Comparison of ENCODE assay signal across 11 cellular contexts in the genomic region with DNA sequence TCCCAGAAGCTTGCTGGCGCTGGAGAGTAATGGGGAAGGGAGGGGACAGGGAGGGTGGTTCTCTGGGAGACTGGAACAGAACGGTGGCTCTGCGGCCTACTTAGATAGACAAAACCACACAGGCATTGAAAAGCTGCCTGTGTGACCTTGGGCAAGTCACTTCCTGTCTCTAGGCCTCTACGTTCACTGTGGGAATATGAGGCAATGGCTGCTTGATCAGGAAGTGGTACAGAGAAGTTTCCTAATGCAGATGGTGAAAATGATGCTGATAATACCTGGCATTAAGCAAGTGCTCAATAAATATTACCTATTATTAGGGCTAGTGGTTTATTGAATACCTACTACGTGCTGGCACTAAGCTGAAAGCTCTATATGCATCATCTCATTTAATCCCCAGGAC. TPM values are rescaled to one million over a fixed set of nuclear protein-coding genes. Genes with fewer than 3 reads are reported as not detected.
DNase-seq lines count a peak whose midpoint lies in the region; ATAC-seq and TF ChIP-seq lines count a peak whose summit lies in the region.
"Had no signal": no experiment of that assay in that cellular context is flagged by ENCODE, and none has a peak within 500 bp of the region (broad histone marks: within the 10 kb centered on the region; RNA-seq: fewer than 3 reads in every experiment).

No MANE protein-coding gene starts in this region.

- peak overlapping the region; percentile 55 for H3K27ac ChIP-seq in adipose tissue (ENCODE audit: low read depth, low read length)
- H3K27ac ChIP-seq: epithelial cell of prostate had no signal

- TF ChIP-seq POLR2A in erythroblast (IDR thresholded peaks at IDR 0.05; ENCODE audit: low read length) = no peak

- DNase-seq in activated naive CD4-positive, alpha-beta T cell treated with anti-CD3 and anti-CD28 coated beads for 36 hours = peak; percentile 19
- no peak for DNase-seq in activated naive CD4-positive, alpha-beta T cell (lab: John Stamatoyannopoulos, UW)
- DNase-seq in RKO (ENCODE audit: low spot score) (peak; percentile 28), erythroblast (lab: John Stamatoyannopoulos, UW) (no peak), EL (no peak)
- no peak for DNase-seq in stimulated activated naive CD8-positive, alpha-beta T cell treated with anti-CD3 and anti-CD28 coated beads, Interleukin-15, amount 100 ng/mL, for 72 hours
- DNase-seq: H9; stimulated activated CD8-positive, alpha-beta memory T cell treated with anti-CD3 and anti-CD28 coated beads, Interleukin-4, amount 100 ng/mL, for 48 hours had no signal

- 51 to 70% (median 63%) methylated on average over 5 of the region's 5 CpGs for WGBS in adipose tissue, 3 donors

- CTCF ChIA-PET in activated naive CD4-positive, alpha-beta T cell treated with anti-CD3 and anti-CD28 coated beads for 36 hours (lab: Charles Lee) = interaction anchor here (0.9 kb wide), 1 partner anchor 13 kb away, joined by 4 read pairs; no protein-coding TSS in a partner anchor

- intact Hi-C loops in activated naive CD4-positive, alpha-beta T cell treated with anti-CD3 and anti-CD28 coated beads for 36 hours (cut with micrococcal nuclease) = no loop called here

- no peaks in the 10 kb centered on the region for H3K27me3 Mint-ChIP-seq in activated naive CD4-positive, alpha-beta T cell treated with anti-CD3 and anti-CD28 coated beads for 36 hours (ENCODE audit: low read depth)
- no peaks in the 10 kb centered on the region for H3K27me3 Mint-ChIP-seq in stimulated activated naive CD8-positive, alpha-beta T cell treated with anti-CD3 and anti-CD28 coated beads, Interleukin-15, amount 100 ng/mL, for 72 hours

- peaks cover 4% of the 10 kb centered on the region for H3K4me1 Mint-ChIP-seq in activated naive CD4-positive, alpha-beta T cell treated with anti-CD3 and anti-CD28 coated beads for 36 hours (ENCODE audit: low read depth)
- peaks cover 20% of the 10 kb centered on the region for H3K4me1 Mint-ChIP-seq in stimulated activated naive CD8-positive, alpha-beta T cell treated with anti-CD3 and anti-CD28 coated beads, Interleukin-15, amount 100 ng/mL, for 72 hours

- no peak overlapping the region for H3K4me3 Mint-ChIP-seq in activated naive CD4-positive, alpha-beta T cell treated with anti-CD3 and anti-CD28 coated beads for 36 hours
- no peak overlapping the region for H3K4me3 Mint-ChIP-seq in stimulated activated naive CD8-positive, alpha-beta T cell treated with anti-CD3 and anti-CD28 coated beads, Interleukin-15, amount 100 ng/mL, for 72 hours
- H3K4me3 Mint-ChIP-seq: H9 had no signal

- H3K27ac Mint-ChIP-seq in activated naive CD4-positive, alpha-beta T cell treated with anti-CD3 and anti-CD28 coated beads for 36 hours = no peak overlapping the region
- peak overlapping the region in 1 of 2 donors; percentile 86 for H3K27ac Mint-ChIP-seq in stimulated activated naive CD8-positive, alpha-beta T cell treated with anti-CD3 and anti-CD28 coated beads, Interleukin-15, amount 100 ng/mL, for 72 hours

- H3K36me3 Mint-ChIP-seq in activated naive CD4-positive, alpha-beta T cell treated with anti-CD3 and anti-CD28 coated beads for 36 hours (ENCODE audit: low read depth) = peaks cover 5% of the 10 kb centered on the region

- peak; percentile 48 for ATAC-seq in stimulated activated naive CD8-positive, alpha-beta T cell treated with anti-CD3 and anti-CD28 coated beads, Interleukin-15, amount 100 ng/mL, for 72 hours
- no peak for ATAC-seq in HG03521 (IDR thresholded peaks at IDR 0.05; ENCODE audit: unreplicated experiment)

- no peaks in the 10 kb centered on the region for H3K9me3 Mint-ChIP-seq in activated naive CD4-positive, alpha-beta T cell treated with anti-CD3 and anti-CD28 coated beads for 36 hours
- no peaks in the 10 kb centered on the region for H3K9me3 Mint-ChIP-seq in stimulated activated naive CD8-positive, alpha-beta T cell treated with anti-CD3 and anti-CD28 coated beads, Interleukin-15, amount 100 ng/mL, for 72 hours
- H3K9me3 Mint-ChIP-seq: H9 had no signal

RNA-seq across cellular contexts. Expression of gene ZMAT5, which starts 15.7 kb away (rescaled TPM):
- 10 to 100 TPM; 14.3 to 15.3 TPM for total RNA-seq in activated naive CD4-positive, alpha-beta T cell treated with anti-CD3 and anti-CD28 coated beads for 36 hours
- polyA plus RNA-seq in adipose tissue = 10 to 100 TPM; 15.2 to 22.6 (median 16.4) TPM

RNA-seq across cellular contexts. Expression of gene UQCR10, which starts 16.0 kb away (rescaled TPM):
- total RNA-seq in activated naive CD4-positive, alpha-beta T cell treated with anti-CD3 and anti-CD28 coated beads for 36 hours = 100 to 1,000 TPM; 106 to 108 TPM
- polyA plus RNA-seq in adipose tissue = 100 to 1,000 TPM in 2 of 3 donors, 10 to 100 TPM in 1; 96.6 to 212 (median 192) TPM

RNA-seq across cellular contexts. Expression of gene CABP7, which starts 31.3 kb away (rescaled TPM):
- under 1 TPM in 1 of 2 experiments, not detected in 1; 0.07 TPM for total RNA-seq in activated naive CD4-positive, alpha-beta T cell treated with anti-CD3 and anti-CD28 coated beads for 36 hours
- polyA plus RNA-seq in adipose tissue = 1 to 10 TPM in 1 of 3 donors, under 1 TPM in 2; 0.07 to 1.1 (median 0.11) TPM

Comparison
In these comparisons a context has a peak if more than half of its experiments do, and no peak if none do; other contexts are left out.
1. DNase-seq: peak in activated naive CD4-positive, alpha-beta T cell treated with anti-CD3 and anti-CD28 coated beads for 36 hours (single experiment) and RKO (single experiment); none in activated naive CD4-positive, alpha-beta T cell (0 of 4), stimulated activated naive CD8-positive, alpha-beta T cell treated with anti-CD3 and anti-CD28 coated beads, Interleukin-15, amount 100 ng/mL, for 72 hours (0 of 2), erythroblast (0 of 2) and EL (single experiment).